In the genomic region with DNA sequence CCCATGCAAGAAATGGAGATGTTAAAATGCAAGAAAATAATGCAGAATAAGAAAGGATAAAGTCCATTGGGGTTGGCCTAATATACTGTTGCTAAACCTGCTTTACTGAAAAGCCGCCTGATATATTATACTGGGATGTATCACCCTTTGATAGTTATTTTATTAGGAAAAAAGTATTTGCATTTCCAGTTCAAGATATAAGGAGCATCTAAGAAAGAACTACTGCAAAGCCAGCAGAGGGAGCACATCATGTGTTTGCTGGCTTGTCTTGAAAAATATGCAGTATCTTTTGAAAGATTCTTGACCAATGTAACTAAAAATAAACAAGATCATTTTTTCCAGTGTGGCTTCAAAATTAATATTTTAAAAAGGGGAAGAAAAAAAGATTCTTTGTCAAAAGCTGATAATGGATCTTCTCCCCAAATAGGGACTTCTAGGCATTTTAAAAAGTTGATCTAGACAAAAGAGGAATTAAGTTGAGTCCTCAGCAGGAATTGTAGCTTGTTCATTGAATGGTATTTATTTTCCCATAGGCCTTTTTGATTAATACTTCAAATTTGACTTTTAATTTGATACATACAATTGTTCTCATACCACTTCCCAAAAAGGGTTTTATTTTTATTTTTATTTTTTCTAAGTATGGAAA, we compare ENCODE assay signal across 8 cellular contexts.
DNase-seq lines count a peak whose midpoint lies in the region; ATAC-seq and TF ChIP-seq lines count a peak whose summit lies in the region.

No MANE protein-coding gene starts in this region.

- no peak overlapping the region for H3K4me2 ChIP-seq in PC-9

- H3K4me1 ChIP-seq in PC-9 (replicated peaks; ENCODE audit: insufficient read depth) = peaks cover 12% of the 10 kb centered on the region; the same call in 1 of the 2 replicates
- H3K4me1 ChIP-seq in suprapubic skin = peaks cover 2% of the 10 kb centered on the region

- POLR2A ChIA-PET in PC-9 (lab: Charles Lee; ENCODE audit: unreplicated experiment) = interaction anchor here (0.7 kb wide), 1 partner anchor 12 kb away, joined by 4 read pairs; no protein-coding TSS in a partner anchor

- H2AFZ ChIP-seq in PC-9 = no peak overlapping the region

- no TSS peak for BruUV-seq in PC-9 (replicated peaks; lab: Mats Ljungman, UMichigan)

- 76% methylated on average over 1 of the region's 1 CpG for WGBS in suprapubic skin

- intact Hi-C loops in PC-9 (cut with micrococcal nuclease; ENCODE audit: unreplicated experiment) = loop anchor here (5.0 kb wide), 1 partner anchor 458 kb away; no protein-coding TSS in a partner anchor

- H3K27ac Mint-ChIP-seq in activated naive CD4-positive, alpha-beta T cell treated with anti-CD3 and anti-CD28 coated beads, Interleukin-2, amount 50 U/mL, for 72 hours = no peak overlapping the region

- TF ChIP-seq POLR2A in suprapubic skin (IDR thresholded peaks at IDR 0.05) = no peak

- H3K79me2 ChIP-seq in PC-9 (ENCODE audit: low read depth) = peaks cover 20% of the 10 kb centered on the region; the same call in 1 of the 2 replicates

- ATAC-seq in activated naive CD4-positive, alpha-beta T cell treated with anti-CD3 and anti-CD28 coated beads, Interleukin-2, amount 50 U/mL, for 72 hours = no peak

- no peaks in the 10 kb centered on the region for H3K36me3 ChIP-seq in PC-9 (ENCODE audit: low read depth)
- H3K36me3 ChIP-seq in suprapubic skin = no peaks in the 10 kb centered on the region

- no peaks in the 10 kb centered on the region for H3K27me3 ChIP-seq in PC-9 (ENCODE audit: insufficient read depth, low read depth)
- H3K27me3 ChIP-seq in suprapubic skin = no peaks in the 10 kb centered on the region

- H3K9me3 Mint-ChIP-seq in activated naive CD4-positive, alpha-beta T cell treated with anti-CD3 and anti-CD28 coated beads, Interleukin-2, amount 50 U/mL, for 72 hours = peaks cover 0 to 8% of the 10 kb centered on the region in 2 donors

- H4K20me1 ChIP-seq in PC-9 (ENCODE audit: insufficient read depth) = peaks cover 19% of the 10 kb centered on the region

- peaks cover 10% of the 10 kb centered on the region; the same call in 1 of the 2 replicates for H3F3A ChIP-seq in PC-9 (ENCODE audit: insufficient read depth, low read depth)

- no peaks in the 10 kb centered on the region for H3K9me2 ChIP-seq in PC-9 (ENCODE audit: insufficient read depth)

- H3K27ac ChIP-seq in PC-9 = no peak overlapping the region
- no peak overlapping the region for H3K27ac ChIP-seq in suprapubic skin

- H3K36me3 Mint-ChIP-seq in activated naive CD4-positive, alpha-beta T cell treated with anti-CD3 and anti-CD28 coated beads, Interleukin-2, amount 50 U/mL, for 72 hours = peaks cover 0 to 15% of the 10 kb centered on the region in 2 donors

- TF ChIP-seq CTCF in PC-9 (conservative IDR thresholded peaks at IDR 0.05) (peak; percentile 63), foreskin fibroblast (IDR thresholded peaks at IDR 0.05; ENCODE audit: low read depth, low read length) (peak; percentile 71), suprapubic skin (IDR thresholded peaks at IDR 0.05) (peak; percentile 6 to 25)

- no peak for TF ChIP-seq EP300 in suprapubic skin (IDR thresholded peaks at IDR 0.05)

- CTCF ChIA-PET in PC-9 (lab: Charles Lee) = interaction anchor here (0.6 to 1.7 kb wide), 2 partner anchors 329 to 460 kb away, joined by 3 to 5 read pairs; no protein-coding TSS in a partner anchor

- no peak overlapping the region for H3K4me3 ChIP-seq in PC-9
- no peak overlapping the region for H3K4me3 ChIP-seq in foreskin fibroblast (ENCODE audit: low read depth in 1 of 2, low read length in 2 of 2)
- H3K4me3 ChIP-seq in suprapubic skin = no peak overlapping the region

- peak; percentile 52 for DNase-seq in SIG-M5 treated with dmso at 0.1 percent for 504 hours (lab: John Stamatoyannopoulos, UW; ENCODE audit: unreplicated experiment)
- DNase-seq in SIG-M5 (lab: John Stamatoyannopoulos, UW) = no peak
- no peak for DNase-seq in PC-9
- peak; percentile 29 to 71 for DNase-seq in foreskin fibroblast
- no peak for DNase-seq in suprapubic skin (ENCODE audit: low spot score in 2 of 2)
- no peak for DNase-seq in effector CD8-positive, alpha-beta T cell (lab: John Stamatoyannopoulos, UW)
- no peak for DNase-seq in NCI-H2107 treated with DMSO at 0.1 percent for 48 hours (lab: John Stamatoyannopoulos, UW; ENCODE audit: unreplicated experiment)
- DNase-seq in activated naive CD4-positive, alpha-beta T cell treated with anti-CD3 and anti-CD28 coated beads, Interleukin-2, amount 50 U/mL, for 72 hours (ENCODE audit: low spot score in 2 of 2) = no peak

- H3K9me3 ChIP-seq in PC-9 (ENCODE audit: insufficient read depth, low read depth) (no peaks in the 10 kb centered on the region), suprapubic skin (no peaks in the 10 kb centered on the region)

Comparison
In these comparisons a context has a peak if more than half of its experiments do, and no peak if none do; other contexts are left out.
1. DNase-seq: peak in SIG-M5 treated with dmso at 0.1 percent for 504 hours (single experiment) and foreskin fibroblast (2 of 2); none in SIG-M5 (single experiment), PC-9 (0 of 2), suprapubic skin (0 of 2), effector CD8-positive, alpha-beta T cell (single experiment), NCI-H2107 treated with DMSO at 0.1 percent for 48 hours (single experiment) and activated naive CD4-positive, alpha-beta T cell treated with anti-CD3 and anti-CD28 coated beads, Interleukin-2, amount 50 U/mL, for 72 hours (0 of 2).
2. CTCF ChIP-seq: peak in every context shown above with its lines; median percentile 71 in foreskin fibroblast; 63 in PC-9; 16 in suprapubic skin.